In genomic region chr4:79913581-79913980, GRCh38 we compare ENCODE assay signal across 16 cellular contexts.
A peak's percentile ranks its signal among the peaks of the same experiment; 100 is the strongest.
DNase-seq lines count a peak whose midpoint lies in the region; ATAC-seq and TF ChIP-seq lines count a peak whose summit lies in the region.
"Had no signal": no experiment of that assay in that cellular context is flagged by ENCODE, and none has a peak within 500 bp of the region (broad histone marks: within the 10 kb centered on the region; RNA-seq: fewer than 3 reads in every experiment).

No MANE protein-coding gene starts in this region.

- no peak for ATAC-seq in left colon
- ATAC-seq: heart right ventricle, HepG2 had no signal

- 11% methylated on average over 1 of the region's 1 CpG for WGBS in mesenchymal stem cell

- no peak overlapping the region for H2BK15ac ChIP-seq in mesenchymal stem cell (ENCODE audit: low read depth, poor library complexity, severe bottlenecking)

- no peak overlapping the region for H2AK5ac ChIP-seq in mesenchymal stem cell (ENCODE audit: low read length, severe bottlenecking)

- H3K9me2 ChIP-seq in OCI-LY7 (ENCODE audit: insufficient read depth, low read length), result no peaks in the 10 kb centered on the region

- TF ChIP-seq CTCF in GM13976 (IDR thresholded peaks at IDR 0.05; ENCODE audit: borderline replicate concordance, control extremely low read depth, extremely low read depth, insufficient read depth, missing control alignments) (no peak), OCI-LY7 (conservative IDR thresholded peaks at IDR 0.05; ENCODE audit: low read length) (no peak)

- in situ Hi-C loops in GM13976 (cut with MboI; ENCODE audit: low sequenced_read_pairs, unreplicated experiment), result loop anchor here (25.0 kb wide), 1 partner anchor 274 kb away; the partner anchor contains the start of gene PRDM8

- no peak overlapping the region for H3K4me3 ChIP-seq in adipocyte (ENCODE audit: low read length)
- no peak overlapping the region for H3K4me3 ChIP-seq in mesenchymal stem cell (ENCODE audit: insufficient read depth in 1 of 2, low read depth in 1 of 2, low read length in 2 of 2)
- H3K4me3 ChIP-seq in OCI-LY7 (ENCODE audit: low read depth, low read length, poor library complexity, severe bottlenecking), result no peak overlapping the region
- H3K4me3 ChIP-seq: heart right ventricle, tibial artery had no signal

- H3K4me1 ChIP-seq in adipocyte (ENCODE audit: control insufficient read depth, insufficient read depth, low read length), result peaks cover 30% of the 10 kb centered on the region
- H3K4me1 ChIP-seq in mesenchymal stem cell (ENCODE audit: control insufficient read depth, insufficient read depth, low read depth, low read length), result no peaks in the 10 kb centered on the region
- no peaks in the 10 kb centered on the region for H3K4me1 ChIP-seq in OCI-LY7 (ENCODE audit: insufficient read depth, low read length, poor library complexity, severe bottlenecking)
- H3K4me1 ChIP-seq: Caco-2, tibial artery had no signal

- H4K20me1 ChIP-seq in OCI-LY7 (ENCODE audit: insufficient read depth, low read length), result no peaks in the 10 kb centered on the region

- intact Hi-C loops in OCI-LY7 (cut with micrococcal nuclease; ENCODE audit: unreplicated experiment) (no loop called here), left colon (cut with DNase I, micrococcal nuclease) (no loop called here)

- H3K9me3 ChIP-seq in adipocyte (ENCODE audit: control insufficient read depth, low read length), result no peaks in the 10 kb centered on the region
- H3K9me3 ChIP-seq in mesenchymal stem cell (ENCODE audit: control insufficient read depth, low read length), result no peaks in the 10 kb centered on the region
- no peaks in the 10 kb centered on the region for H3K9me3 ChIP-seq in OCI-LY7 (ENCODE audit: low read length)
- H3K9me3 ChIP-seq: Caco-2, heart right ventricle, tibial artery had no signal

- H3K79me1 ChIP-seq in mesenchymal stem cell (replicated peaks; ENCODE audit: low read length, poor library complexity, severe bottlenecking), result peaks cover 5% of the 10 kb centered on the region

- H2BK5ac ChIP-seq in mesenchymal stem cell (ENCODE audit: low read depth, low read length, poor library complexity, severe bottlenecking), result no peak overlapping the region

- no peak overlapping the region for H2BK120ac ChIP-seq in mesenchymal stem cell (ENCODE audit: low read depth, low read length)

- no peaks in the 10 kb centered on the region for H3K79me2 ChIP-seq in OCI-LY7 (ENCODE audit: insufficient read depth, low read depth, low read length)

- no peak overlapping the region for H2BK12ac ChIP-seq in mesenchymal stem cell (ENCODE audit: low read length in 2 of 2)

- no peak overlapping the region for H3K14ac ChIP-seq in mesenchymal stem cell (ENCODE audit: low read length in 2 of 2)

- no peak overlapping the region for H3K23ac ChIP-seq in mesenchymal stem cell (ENCODE audit: low read length in 2 of 2)

- H3K4ac ChIP-seq in mesenchymal stem cell (ENCODE audit: low read depth in 1 of 2, low read length in 2 of 2), result no peak overlapping the region

- H3K36me3 ChIP-seq in adipocyte (ENCODE audit: control insufficient read depth, insufficient read depth, low read length, severe bottlenecking) (no peaks in the 10 kb centered on the region), mesenchymal stem cell (ENCODE audit: control insufficient read depth in 1 of 2, insufficient read depth in 2 of 2, low read depth in 1 of 2, low read length in 2 of 2) (peaks cover 0 to 65% of the 10 kb centered on the region in 2 experiments), OCI-LY7 (ENCODE audit: insufficient read depth, low read length) (no peaks in the 10 kb centered on the region)
- H3K36me3 ChIP-seq: heart right ventricle, tibial artery had no signal

- no peak overlapping the region for H3K27ac ChIP-seq in mesenchymal stem cell (ENCODE audit: low read length, poor library complexity, severe bottlenecking)
- no peak overlapping the region for H3K27ac ChIP-seq in OCI-LY7 (ENCODE audit: low read depth, low read length, poor library complexity, severe bottlenecking)
- H3K27ac ChIP-seq: heart right ventricle, tibial artery had no signal

- POLR2A ChIA-PET in OCI-LY7 (lab: Charles Lee), result no interaction called here

- no peak overlapping the region for H3K18ac ChIP-seq in mesenchymal stem cell (ENCODE audit: low read depth in 1 of 2, low read length in 2 of 2)

- no peak overlapping the region for H4K8ac ChIP-seq in mesenchymal stem cell (ENCODE audit: low read length)

- CTCF ChIA-PET in OCI-LY7 (lab: Charles Lee; ENCODE audit: unreplicated experiment), result no interaction called here

- no peak overlapping the region for H3K4me2 ChIP-seq in mesenchymal stem cell (ENCODE audit: low read length, poor library complexity, severe bottlenecking)
- no peak overlapping the region for H3K4me2 ChIP-seq in OCI-LY7 (ENCODE audit: low read length)

- DNase-seq in Daoy (ENCODE audit: low read depth), result peak; percentile 6
- DNase-seq in HS-5 (ENCODE audit: low read depth), result peak; percentile 6
- peak; percentile 29 for DNase-seq in adipocyte (ENCODE audit: low read depth)
- peak; percentile 74 for DNase-seq in mesenchymal stem cell
- no peak for DNase-seq in GM13976 (ENCODE audit: low spot score)
- DNase-seq in OCI-LY7 (ENCODE audit: low spot score), result no peak
- DNase-seq in left colon, result no peak
- DNase-seq in occipital lobe (lab: John Stamatoyannopoulos, UW), result no peak
- DNase-seq: activated B cell treated with CpG ODN at 0.5 μM for 24 hours; activated effector memory CD4-positive, alpha-beta T cell treated with anti-CD3 and anti-CD28 coated beads, Interleukin-2, amount 50 U/mL, for 16 hours; Caco-2; heart right ventricle; NCI-H2171 treated with DMSO at 0.1 percent for 48 hours; retina; tibial artery had no signal

- H2AFZ ChIP-seq in mesenchymal stem cell (ENCODE audit: low read depth, low read length) (no peak overlapping the region), OCI-LY7 (ENCODE audit: low read length) (no peak overlapping the region)

- H3K27me3 ChIP-seq in adipocyte (replicated peaks; ENCODE audit: control insufficient read depth, insufficient read depth, low read length) (no peaks in the 10 kb centered on the region), mesenchymal stem cell (ENCODE audit: control insufficient read depth in 1 of 2, insufficient read depth in 1 of 2, low read length in 2 of 2) (no peaks in the 10 kb centered on the region)
- H3K27me3 ChIP-seq: heart right ventricle, tibial artery had no signal

- H4K91ac ChIP-seq in mesenchymal stem cell (ENCODE audit: low read length), result no peak overlapping the region

- H3K9ac ChIP-seq in adipocyte (ENCODE audit: low read length) (no peak overlapping the region), mesenchymal stem cell (ENCODE audit: low read length) (no peak overlapping the region)

- no TSS peak for BruUV-seq in OCI-LY7 (replicated peaks; lab: Mats Ljungman, UMichigan)

Comparison
In these comparisons a context has a peak if more than half of its experiments do, and no peak if none do; other contexts are left out.
1. DNase-seq: peak in Daoy (single experiment), HS-5 (single experiment), adipocyte (single experiment) and mesenchymal stem cell (single experiment); none in GM13976 (single experiment), OCI-LY7 (single experiment), left colon (0 of 2) and occipital lobe (single experiment).